In genomic region chr16:47143677-47144558, GRCh38 we compare ENCODE assay signal across 1 cellular context.
A peak's percentile ranks its signal among the peaks of the same experiment; 100 is the strongest.
TF ChIP-seq lines count a peak whose summit lies in the region.

NETO2 (minus strand) TSS chr16:47143945; CDS start chr16:47143612, 333 bp downstream.

TF ChIP-seq in K562, 482 proteins besides CTCF, POLR2A, EP300 and RAD21 (continued from another document and continues in another):
- no peak for TF ChIP-seq GTF2A2 (tag; IDR thresholded peaks at IDR 0.05)
- peak; percentile 45 for TF ChIP-seq SAP30 (IDR thresholded peaks at IDR 0.05; ENCODE audit: borderline replicate concordance, insufficient read depth, low read depth, low read length, poor library complexity, severe bottlenecking)
- no peak for TF ChIP-seq GABPB2 (CRISPR knock-in tag; conservative IDR thresholded peaks at IDR 0.05)
- no peak for TF ChIP-seq RBM15 (IDR thresholded peaks at IDR 0.05; ENCODE audit: insufficient read depth, low read length)
- no peak for TF ChIP-seq HCFC1 (IDR thresholded peaks at IDR 0.05; ENCODE audit: low read depth, low read length)
- TF ChIP-seq RBM14 (IDR thresholded peaks at IDR 0.05; ENCODE audit: borderline replicate concordance, insufficient read depth, low read depth, low read length), result no peak
- TF ChIP-seq NFRKB (IDR thresholded peaks at IDR 0.05; ENCODE audit: low read depth), result no peak
- TF ChIP-seq SRF (CRISPR knock-in tag; IDR thresholded peaks at IDR 0.05), result no peak
- no peak for TF ChIP-seq NR0B1 (IDR thresholded peaks at IDR 0.05; ENCODE audit: partially characterized antibody)
- no peak for TF ChIP-seq ID3 (CRISPR knock-in tag; IDR thresholded peaks at IDR 0.05)
- peak; percentile 14; the same call in 1 of the 2 replicates for TF ChIP-seq ID3 (tag; IDR thresholded peaks at IDR 0.05)
- TF ChIP-seq SAFB2 (IDR thresholded peaks at IDR 0.05; ENCODE audit: borderline replicate concordance, low read depth, low read length, severe bottlenecking), result no peak
- no peak for TF ChIP-seq THRAP3 (IDR thresholded peaks at IDR 0.05; ENCODE audit: borderline replicate concordance)
- TF ChIP-seq ZC3H8 (IDR thresholded peaks at IDR 0.05), result no peak
- no peak for TF ChIP-seq CBX2 (IDR thresholded peaks at IDR 0.05; ENCODE audit: insufficient read depth, low read length, poor library complexity, severe bottlenecking)
- no peak for TF ChIP-seq AFF1 (IDR thresholded peaks at IDR 0.05; ENCODE audit: low read depth in 1 of 2, partially characterized antibody in 2 of 2)
- no peak for TF ChIP-seq MCM7 (IDR thresholded peaks at IDR 0.05)
- TF ChIP-seq LCOR (CRISPR knock-in tag; IDR thresholded peaks at IDR 0.05), result no peak
- TF ChIP-seq PREB (CRISPR knock-in tag; IDR thresholded peaks at IDR 0.05), result no peak
- TF ChIP-seq ZNF780A (CRISPR knock-in tag; IDR thresholded peaks at IDR 0.05), result no peak
- TF ChIP-seq POLR3G (IDR thresholded peaks at IDR 0.05; ENCODE audit: extremely low read depth, insufficient read length, insufficient replicate concordance), result no peak
- TF ChIP-seq ARID3B (CRISPR knock-in tag; IDR thresholded peaks at IDR 0.05; ENCODE audit: borderline replicate concordance), result no peak
- TF ChIP-seq DPF2 (IDR thresholded peaks at IDR 0.05), result no peak
- TF ChIP-seq PATZ1 (CRISPR knock-in tag; IDR thresholded peaks at IDR 0.05; ENCODE audit: borderline replicate concordance), result no peak
- TF ChIP-seq ZNF830 (CRISPR knock-in tag; IDR thresholded peaks at IDR 0.05), result no peak
- TF ChIP-seq MLX (CRISPR knock-in tag; conservative IDR thresholded peaks at IDR 0.05), result no peak
- TF ChIP-seq SETDB1 (IDR thresholded peaks at IDR 0.05; ENCODE audit: low read length), result no peak
- TF ChIP-seq ZFX (CRISPR knock-in tag; IDR thresholded peaks at IDR 0.05), result no peak
- TF ChIP-seq TAF7 (tag; IDR thresholded peaks at IDR 0.05), result no peak
- peak; percentile 2 for TF ChIP-seq TAF1 (IDR thresholded peaks at IDR 0.05; ENCODE audit: control insufficient read depth, extremely low read depth, insufficient read depth, low read length, severe bottlenecking)
- TF ChIP-seq POLR2H (tag; IDR thresholded peaks at IDR 0.05; ENCODE audit: low read depth), result 0 out of 2 replicates have a peak, but pooled peaks have one; percentile 52
- no peak for TF ChIP-seq HDGF (IDR thresholded peaks at IDR 0.05)
- no peak for TF ChIP-seq ZNF551 (CRISPR knock-in tag; IDR thresholded peaks at IDR 0.05)
- TF ChIP-seq MAFF (IDR thresholded peaks at IDR 0.05; ENCODE audit: low read length), result no peak
- TF ChIP-seq SMAD1 (IDR thresholded peaks at IDR 0.05; ENCODE audit: low read depth, low read length, partially characterized antibody), result no peak
- TF ChIP-seq ZNF436 (CRISPR knock-in tag; IDR thresholded peaks at IDR 0.05), result no peak
- TF ChIP-seq ZBTB40 (IDR thresholded peaks at IDR 0.05), result no peak
- no peak for TF ChIP-seq ZBTB40 (CRISPR knock-in tag; IDR thresholded peaks at IDR 0.05)
- TF ChIP-seq SMC3 (conservative IDR thresholded peaks at IDR 0.05; ENCODE audit: insufficient read depth, low read depth, low read length), result no peak
- TF ChIP-seq FOXK1 (CRISPR knock-in tag; IDR thresholded peaks at IDR 0.05; ENCODE audit: borderline replicate concordance), result no peak
